Comparison of ENCODE assay signal across 1 cellular context in genomic region chr19:6556043-6556449, GRCh38.
TF ChIP-seq lines count a peak whose summit lies in the region.

No MANE protein-coding gene starts in this region.

TF ChIP-seq in K562, 482 proteins besides CTCF, POLR2A, EP300 and RAD21 (continued from another document):
- peak; percentile 22; the same call in 1 of the 2 replicates for TF ChIP-seq ARID1B (IDR thresholded peaks at IDR 0.05)
- TF ChIP-seq JUND (IDR thresholded peaks at IDR 0.05; ENCODE audit: borderline replicate concordance, low read depth, low read length), result no peak
- TF ChIP-seq JUND (tag; IDR thresholded peaks at IDR 0.05; ENCODE audit: borderline replicate concordance, low read depth, low read length), result no peak
- no peak for TF ChIP-seq CEBPB (tag; IDR thresholded peaks at IDR 0.05)
- peak; percentile 31; the same call in 1 of the 2 replicates for TF ChIP-seq BCOR (IDR thresholded peaks at IDR 0.05)
- no peak for TF ChIP-seq RFX7 (CRISPR knock-in tag; IDR thresholded peaks at IDR 0.05)
- no peak for TF ChIP-seq ZBTB1 (CRISPR knock-in tag; IDR thresholded peaks at IDR 0.05; ENCODE audit: borderline replicate concordance, low read depth)
- TF ChIP-seq EGR1 (conservative IDR thresholded peaks at IDR 0.05), result no peak
- no peak for TF ChIP-seq CEBPZ (IDR thresholded peaks at IDR 0.05; ENCODE audit: borderline replicate concordance, low read depth, low read length)
- 0 out of 2 replicates have a peak, but pooled peaks have one; percentile 10 for TF ChIP-seq MYBL2 (IDR thresholded peaks at IDR 0.05; ENCODE audit: low read depth)
- TF ChIP-seq MYBL2 (CRISPR knock-in tag; IDR thresholded peaks at IDR 0.05; ENCODE audit: borderline replicate concordance), result no peak
- TF ChIP-seq NFXL1 (CRISPR knock-in tag; IDR thresholded peaks at IDR 0.05), result no peak
- TF ChIP-seq HIVEP1 (CRISPR knock-in tag; IDR thresholded peaks at IDR 0.05), result no peak
- TF ChIP-seq MCM7 (IDR thresholded peaks at IDR 0.05), result no peak
- no peak for TF ChIP-seq NFE2L1 (tag; IDR thresholded peaks at IDR 0.05; ENCODE audit: borderline replicate concordance, low read depth)
- no peak for TF ChIP-seq E2F6 (IDR thresholded peaks at IDR 0.05; ENCODE audit: borderline replicate concordance in 1 of 2, extremely low read depth in 1 of 2, insufficient read depth in 1 of 2, insufficient read length in 1 of 2, low read depth in 1 of 2, low read length in 1 of 2, poor library complexity in 1 of 2, severe bottlenecking in 1 of 2)
- no peak for TF ChIP-seq PRPF4 (IDR thresholded peaks at IDR 0.05; ENCODE audit: insufficient read depth, low read depth, low read length, poor library complexity, severe bottlenecking)
- TF ChIP-seq FOXA1 (IDR thresholded peaks at IDR 0.05; ENCODE audit: borderline replicate concordance), result no peak
- TF ChIP-seq ZNF407 (IDR thresholded peaks at IDR 0.05; ENCODE audit: low read depth), result peak; percentile 18; the same call in 1 of the 2 replicates
- TF ChIP-seq CBX1 (IDR thresholded peaks at IDR 0.05; ENCODE audit: low read depth), result no peak
- no peak for TF ChIP-seq IFI16 (CRISPR knock-in tag; IDR thresholded peaks at IDR 0.05)
- peak in 1 of 2 experiments; percentile 23; a peak in 1 of 4 replicates for TF ChIP-seq HDAC1 (IDR thresholded peaks at IDR 0.05)
- TF ChIP-seq NFIC (IDR thresholded peaks at IDR 0.05), result no peak
- no peak for TF ChIP-seq ZFP91 (CRISPR knock-in tag; IDR thresholded peaks at IDR 0.05)
- TF ChIP-seq SMARCE1 (IDR thresholded peaks at IDR 0.05), result no peak
- peak; percentile 66; the same call in 1 of the 2 replicates for TF ChIP-seq YBX1 (IDR thresholded peaks at IDR 0.05)
- no peak for TF ChIP-seq TAF9B (IDR thresholded peaks at IDR 0.05; ENCODE audit: partially characterized antibody)
- no peak for TF ChIP-seq ETV6 (IDR thresholded peaks at IDR 0.05; ENCODE audit: borderline replicate concordance in 1 of 2, low read depth in 2 of 2, low read length in 1 of 2)
- no peak for TF ChIP-seq ETV6 (CRISPR knock-in tag; IDR thresholded peaks at IDR 0.05; ENCODE audit: borderline replicate concordance)
- TF ChIP-seq ZNF24 (IDR thresholded peaks at IDR 0.05), result no peak
TF ChIP-seq in K562: peak in this region for 11.
